8 cellular contexts compared by ENCODE assay signal in genomic region chr6:2858678-2859324, GRCh38. TPM values are rescaled to one million over a fixed set of nuclear protein-coding genes. Genes with fewer than 3 reads are reported as not detected.
DNase-seq lines count a peak whose midpoint lies in the region; ATAC-seq and TF ChIP-seq lines count a peak whose summit lies in the region.

No MANE protein-coding gene starts in this region.

- DNase-seq in GM23248 (no peak), fibroblast of lung (ENCODE audit: low read depth in 2 of 2) (no peak), GM19240 (ENCODE audit: insufficient read length, low spot score) (no peak), middle frontal gyrus (ENCODE audit: extremely low spot score, low spot score) (no peak)
- peak; percentile 71 for DNase-seq in activated CD4-positive, alpha-beta memory T cell treated with anti-CD3 and anti-CD28 coated beads, Interleukin-2, amount 10 ng/mL, durations not matched to agents 7 days and 5 days
- DNase-seq in stimulated activated naive CD8-positive, alpha-beta T cell treated with anti-CD3 and anti-CD28 coated beads, Interleukin-15, Interleukin-2, amounts not matched to agents 100 U/mL and 50 U/mL, for 24 hours, result peak; percentile 54

- H3K9me3 Mint-ChIP-seq in activated CD4-positive, alpha-beta memory T cell treated with anti-CD3 and anti-CD28 coated beads, Interleukin-2, amount 10 ng/mL, durations not matched to agents 7 days and 5 days, result peaks cover 7% of the 10 kb centered on the region

- H3F3A ChIP-seq in GM23248 (ENCODE audit: insufficient read depth), result peaks cover 8% of the 10 kb centered on the region; the same call in 1 of the 2 replicates

- peak overlapping the region; percentile 84 for H3K4me3 Mint-ChIP-seq in activated CD4-positive, alpha-beta memory T cell treated with anti-CD3 and anti-CD28 coated beads, Interleukin-2, amount 10 ng/mL, durations not matched to agents 7 days and 5 days

- H3K27me3 ChIP-seq in GM23248 (replicated peaks; ENCODE audit: insufficient read depth) (no peaks in the 10 kb centered on the region), fibroblast of lung (ENCODE audit: control insufficient read depth, insufficient read depth, low read length) (no peaks in the 10 kb centered on the region)

- H3K9me3 ChIP-seq in GM23248 (ENCODE audit: low read depth), result no peaks in the 10 kb centered on the region
- no peaks in the 10 kb centered on the region for H3K9me3 ChIP-seq in fibroblast of lung (ENCODE audit: control insufficient read depth, insufficient read depth, low read depth, low read length)

- H4K20me1 ChIP-seq in GM23248 (ENCODE audit: insufficient read depth) (no peaks in the 10 kb centered on the region), fibroblast of lung (ENCODE audit: control insufficient read depth, extremely low read depth, insufficient read depth, low read length) (no peaks in the 10 kb centered on the region)

- H3K4me1 ChIP-seq in GM23248 (ENCODE audit: insufficient read depth) (0 out of 2 replicates have a peak, but pooled peaks cover 5% of the 10 kb centered on the region), fibroblast of lung (ENCODE audit: control insufficient read depth, extremely low read depth, insufficient read depth, low read length) (peaks cover 12% of the 10 kb centered on the region)

- H3K79me2 ChIP-seq in GM23248 (ENCODE audit: insufficient read depth) (no peaks in the 10 kb centered on the region), fibroblast of lung (ENCODE audit: control insufficient read depth, insufficient read depth, low read length) (no peaks in the 10 kb centered on the region)

- H3K9me2 ChIP-seq in GM23248 (ENCODE audit: insufficient read depth), result no peaks in the 10 kb centered on the region

- POLR2A ChIA-PET in activated CD4-positive, alpha-beta memory T cell treated with anti-CD3 and anti-CD28 coated beads, Interleukin-2, amount 10 ng/mL, durations not matched to agents 7 days and 5 days (lab: Charles Lee), result interaction anchor here (1.0 to 6.0 kb wide), 15 partner anchors 10 to 165 kb away, joined by 3 to 70 read pairs (median 16); partner anchors contain the start of genes SERPINB1, SERPINB9 and WRNIP1

- ATAC-seq in stimulated activated naive CD8-positive, alpha-beta T cell treated with anti-CD3 and anti-CD28 coated beads, Interleukin-15, Interleukin-2, amounts not matched to agents 100 U/mL and 50 U/mL, for 24 hours, result no peak
- ATAC-seq in HG03045 (IDR thresholded peaks at IDR 0.05; ENCODE audit: unreplicated experiment) (no peak), GM21528 (IDR thresholded peaks at IDR 0.05; ENCODE audit: low FRiP score, unreplicated experiment) (no peak)

- H3K27me3 Mint-ChIP-seq in activated CD4-positive, alpha-beta memory T cell treated with anti-CD3 and anti-CD28 coated beads, Interleukin-2, amount 10 ng/mL, durations not matched to agents 7 days and 5 days, result no peaks in the 10 kb centered on the region

- H3K36me3 Mint-ChIP-seq in activated CD4-positive, alpha-beta memory T cell treated with anti-CD3 and anti-CD28 coated beads, Interleukin-2, amount 10 ng/mL, durations not matched to agents 7 days and 5 days (ENCODE audit: low read depth), result peaks cover 43% of the 10 kb centered on the region

- H3K36me3 ChIP-seq in GM23248 (ENCODE audit: low read depth) (no peaks in the 10 kb centered on the region), fibroblast of lung (ENCODE audit: control insufficient read depth, insufficient read depth, low read length) (no peaks in the 10 kb centered on the region)

- H2AFZ ChIP-seq in GM23248, result 0 out of 2 replicates have a peak overlapping the region, but pooled peaks have one; percentile 45
- H2AFZ ChIP-seq in fibroblast of lung (ENCODE audit: low read length), result peak overlapping the region; percentile 77

- H3K9ac ChIP-seq in GM23248, result no peak overlapping the region
- H3K9ac ChIP-seq in fibroblast of lung (ENCODE audit: insufficient read depth, low read length), result peak overlapping the region; percentile 20

- H3K27ac ChIP-seq in GM23248 (no peak overlapping the region), fibroblast of lung (ENCODE audit: insufficient read depth, low read length) (peak overlapping the region; percentile 35)

- H3K27ac Mint-ChIP-seq in activated CD4-positive, alpha-beta memory T cell treated with anti-CD3 and anti-CD28 coated beads, Interleukin-2, amount 10 ng/mL, durations not matched to agents 7 days and 5 days, result peak overlapping the region; percentile 100

- CTCF ChIA-PET in activated CD4-positive, alpha-beta memory T cell treated with anti-CD3 and anti-CD28 coated beads, Interleukin-2, amount 10 ng/mL, durations not matched to agents 7 days and 5 days (lab: Charles Lee), result interaction anchor here (1.0 to 3.4 kb wide), 5 partner anchors 10 to 78 kb away, joined by 5 to 29 read pairs (median 8); no protein-coding TSS in a partner anchor

- TF ChIP-seq CTCF in fibroblast of lung (conservative IDR thresholded peaks at IDR 0.05 in 1 of 2, IDR thresholded peaks at IDR 0.05 in 1 of 2; ENCODE audit: low read depth in 1 of 2, low read length in 2 of 2), result no peak

- no peak overlapping the region for H3K4me2 ChIP-seq in GM23248 (ENCODE audit: unreplicated experiment)
- H3K4me2 ChIP-seq in fibroblast of lung (ENCODE audit: extremely low read depth, insufficient read depth, low read length), result peak overlapping the region; percentile 65

- H3K4me1 Mint-ChIP-seq in activated CD4-positive, alpha-beta memory T cell treated with anti-CD3 and anti-CD28 coated beads, Interleukin-2, amount 10 ng/mL, durations not matched to agents 7 days and 5 days, result peaks cover 92% of the 10 kb centered on the region

- H3K4me3 ChIP-seq in GM23248, result no peak overlapping the region
- no peak overlapping the region for H3K4me3 ChIP-seq in fibroblast of lung (replicated peaks in 1 of 4; ENCODE audit: control extremely low read depth in 1 of 4, insufficient read depth in 1 of 4, low read depth in 3 of 4, low read length in 4 of 4)

- WGBS in GM23248 (ENCODE audit: low coverage in 1 of 2, low lambda C conversion rate in 2 of 2, missing lambda C conversion rate in 2 of 2), 2 experiments, result 72 to 76% methylated on average over 5 of the region's 5 CpGs

- in situ Hi-C loops in GM23248 (cut with MboI), result no loop called here

RNA-seq across cellular contexts. Expression of gene SERPINB1, which starts 17.1 kb away (rescaled TPM):
- total RNA-seq in GM23248 (2014; rRNA removed; shearing (Covaris generic)), result 13.8 and 28.3 TPM in 2 replicates
- polyA plus RNA-seq in GM23248 (2016; fragmentation: Nextera tagmentation; extraction: Ambion mirVana), result 32.5 and 32.8 TPM in 2 replicates
- 10 to 100 TPM; 85.0 to 86.5 TPM for total RNA-seq in activated CD4-positive, alpha-beta memory T cell treated with anti-CD3 and anti-CD28 coated beads, Interleukin-2, amount 10 ng/mL, durations not matched to agents 7 days and 5 days
- total RNA-seq in fibroblast of lung, result 19.3 TPM in 2 replicates
- 35.2 and 39.5 TPM in 2 replicates for polyA plus RNA-seq in fibroblast of lung
- 26.0 and 28.0 TPM in 2 replicates for polyA plus RNA-seq in fibroblast of lung (2012)
- 2.7 and 3.7 TPM in 2 replicates for polyA minus RNA-seq in fibroblast of lung (ENCODE audit: low replicate concordance)

RNA-seq across cellular contexts. Expression of gene SERPINB9, which starts 44.3 kb away (rescaled TPM):
- 1.1 and 2.4 TPM in 2 replicates for total RNA-seq in GM23248 (2014; rRNA removed; shearing (Covaris generic))
- 0.91 and 1.1 TPM in 2 replicates for polyA plus RNA-seq in GM23248 (2016; fragmentation: Nextera tagmentation; extraction: Ambion mirVana)
- total RNA-seq in activated CD4-positive, alpha-beta memory T cell treated with anti-CD3 and anti-CD28 coated beads, Interleukin-2, amount 10 ng/mL, durations not matched to agents 7 days and 5 days, result 10 to 100 TPM; 50.0 to 51.3 TPM
- total RNA-seq in fibroblast of lung, result 2.6 and 4.3 TPM in 2 replicates
- polyA plus RNA-seq in fibroblast of lung, result 6.2 and 6.4 TPM in 2 replicates
- 2.7 and 3.0 TPM in 2 replicates for polyA plus RNA-seq in fibroblast of lung (2012)
- 1.3 and 3.8 TPM in 2 replicates for polyA minus RNA-seq in fibroblast of lung (ENCODE audit: low replicate concordance)

Comparison
In these comparisons a context has a peak if more than half of its experiments do, and no peak if none do; other contexts are left out.
1. DNase-seq: peak in activated CD4-positive, alpha-beta memory T cell treated with anti-CD3 and anti-CD28 coated beads, Interleukin-2, amount 10 ng/mL, durations not matched to agents 7 days and 5 days (single experiment) and stimulated activated naive CD8-positive, alpha-beta T cell treated with anti-CD3 and anti-CD28 coated beads, Interleukin-15, Interleukin-2, amounts not matched to agents 100 U/mL and 50 U/mL, for 24 hours (single experiment); none in GM23248 (single experiment), fibroblast of lung (0 of 2), GM19240 (single experiment) and middle frontal gyrus (single experiment).